Comparison of ENCODE assay signal across 20 cellular contexts in the genomic region with DNA sequence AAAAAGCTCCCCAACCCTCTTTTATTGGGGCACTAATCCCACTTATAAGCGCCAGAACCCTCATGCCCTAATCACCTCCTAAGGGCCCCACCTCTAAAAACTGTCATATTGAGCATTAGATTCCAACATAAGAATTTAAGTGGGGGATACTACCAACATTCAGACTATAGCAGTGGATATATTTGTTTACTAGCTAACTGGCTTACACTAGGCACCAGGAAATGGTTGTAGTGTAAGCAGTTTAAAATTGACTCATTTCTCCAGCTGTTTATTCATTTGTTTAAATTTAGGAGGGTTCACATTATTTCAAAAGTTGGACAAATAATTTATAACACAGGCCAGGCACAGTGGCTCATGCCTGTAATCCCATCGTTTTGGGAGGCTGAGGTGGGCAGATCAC.
"Had no signal": no experiment of that assay in that cellular context is flagged by ENCODE, and none has a peak within 500 bp of the region (broad histone marks: within the 10 kb centered on the region; RNA-seq: fewer than 3 reads in every experiment).

No MANE protein-coding gene starts in this region.

- H3K4me3 ChIP-seq: adrenal gland, body of pancreas, colonic mucosa, gastrocnemius medialis, left lung, lower lobe of right lung, neural progenitor cell, tibial nerve had no signal

- H3K4me1 Mint-ChIP-seq: natural killer cell, neural progenitor cell had no signal

- H3K27me3 ChIP-seq: adrenal gland, body of pancreas, colonic mucosa, gastrocnemius medialis, left lung, neural progenitor cell, tibial nerve had no signal

- H3K9me3 Mint-ChIP-seq: activated naive CD8-positive, alpha-beta T cell treated with anti-CD3 and anti-CD28 coated beads for 36 hours; natural killer cell had no signal

- H3K27me3 Mint-ChIP-seq: activated naive CD8-positive, alpha-beta T cell treated with anti-CD3 and anti-CD28 coated beads for 36 hours had no signal

- ATAC-seq: body of pancreas, gastrocnemius medialis, left lung, lower lobe of right lung, natural killer cell, right cardiac atrium had no signal

- DNase-seq: activated CD4-positive, alpha-beta T cell treated with anti-CD3 and anti-CD28 coated beads, Interleukin-2, amount 50 U/mL, for 48 hours; activated naive CD4-positive, alpha-beta T cell; activated naive CD8-positive, alpha-beta T cell treated with anti-CD3 and anti-CD28 coated beads for 36 hours; aorta; body of pancreas; cerebellar nuclear complex; colonic mucosa; effector CD8-positive, alpha-beta T cell; gastrocnemius medialis; glutamatergic neuron; left lung; lower lobe of right lung; mesendoderm; natural killer cell; occipital lobe; right cardiac atrium; stimulated activated naive CD4-positive, alpha-beta T cell treated with Interleukin-2 at 50 U/mL for 16 hours had no signal

- H3K9ac ChIP-seq: neural progenitor cell had no signal

- H3K4me3 Mint-ChIP-seq: activated naive CD8-positive, alpha-beta T cell treated with anti-CD3 and anti-CD28 coated beads for 36 hours; natural killer cell; neural progenitor cell had no signal

- H3K4me1 ChIP-seq: adrenal gland, body of pancreas, colonic mucosa, gastrocnemius medialis, left lung, lower lobe of right lung, neural progenitor cell, tibial nerve had no signal

- H3K4me2 ChIP-seq: neural progenitor cell had no signal

- H3K27ac ChIP-seq: adrenal gland, body of pancreas, colonic mucosa, gastrocnemius medialis, left lung, lower lobe of right lung, neural progenitor cell, tibial nerve had no signal

- H3K9me3 ChIP-seq: adrenal gland, body of pancreas, colonic mucosa, gastrocnemius medialis, left lung, lower lobe of right lung, tibial nerve had no signal

- H3K27ac Mint-ChIP-seq: activated naive CD8-positive, alpha-beta T cell treated with anti-CD3 and anti-CD28 coated beads for 36 hours; natural killer cell; neural progenitor cell had no signal

- H2AFZ ChIP-seq: neural progenitor cell had no signal
